In the genomic region with DNA sequence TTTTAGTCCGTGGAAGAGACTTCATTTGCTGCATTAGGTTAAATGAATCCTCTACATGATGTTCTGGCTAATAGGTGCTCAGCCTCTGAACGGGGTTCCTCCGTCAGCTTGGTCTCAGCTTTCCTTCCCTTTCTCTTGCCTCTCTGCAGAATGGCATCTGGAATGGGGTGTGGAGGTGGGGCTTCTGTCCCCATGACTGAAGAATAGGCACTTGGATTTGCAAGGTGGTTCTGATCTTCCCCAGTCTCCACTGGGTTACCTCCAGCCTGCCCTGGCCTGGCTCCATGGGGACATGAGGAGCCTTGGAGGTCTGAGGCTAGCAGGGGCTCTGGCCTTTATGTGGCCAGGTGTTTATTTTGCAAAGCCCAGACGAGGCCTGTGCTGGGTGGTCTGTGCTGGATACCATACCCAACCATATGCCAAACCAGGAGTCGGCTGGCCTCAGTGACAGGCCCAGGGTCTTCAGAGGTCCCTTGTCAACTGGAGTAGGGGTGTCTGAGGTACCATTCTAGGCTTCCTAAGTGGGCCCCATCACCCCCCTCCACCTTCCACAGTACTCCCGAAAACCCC, we compare ENCODE assay signal across 18 cellular contexts. TPM values are rescaled to one million over a fixed set of nuclear protein-coding genes. Genes with fewer than 3 reads are reported as not detected.
DNase-seq lines count a peak whose midpoint lies in the region; ATAC-seq, FAIRE-seq and TF ChIP-seq lines count a peak whose summit lies in the region.
"Had no signal": no experiment of that assay in that cellular context is flagged by ENCODE, and none has a peak within 500 bp of the region (broad histone marks: within the 10 kb centered on the region; RNA-seq: fewer than 3 reads in every experiment).

No MANE protein-coding gene starts in this region.

- H3K36me3 Mint-ChIP-seq in GM23338 (ENCODE audit: low read depth) (no peaks in the 10 kb centered on the region), osteocyte (ENCODE audit: unreplicated experiment) (no peaks in the 10 kb centered on the region)
- H3K36me3 Mint-ChIP-seq in effector memory CD8-positive, alpha-beta T cell (ENCODE audit: insufficient read depth): no peaks in the 10 kb centered on the region
- H3K36me3 Mint-ChIP-seq: CD4-positive, alpha-beta memory T cell had no signal

- no peaks in the 10 kb centered on the region for H3K27me3 ChIP-seq in GM23338 (ENCODE audit: insufficient read depth)
- no peaks in the 10 kb centered on the region for H3K27me3 ChIP-seq in H1 (replicated peaks in 1 of 4; ENCODE audit: control insufficient read depth in 3 of 4, extremely low read depth in 1 of 4, insufficient read depth in 3 of 4, low read length in 3 of 4)
- H3K27me3 ChIP-seq in upper lobe of right lung: no peaks in the 10 kb centered on the region

- H3K4me1 ChIP-seq in GM23338 (ENCODE audit: insufficient read depth): peaks cover 10% of the 10 kb centered on the region
- H3K4me1 ChIP-seq in H1 (replicated peaks in 1 of 4; ENCODE audit: control insufficient read depth in 3 of 4, insufficient read depth in 4 of 4, low read length in 3 of 4): peaks cover 4 to 9% (median 6%) of the 10 kb centered on the region in 4 experiments; a peak in 6 of 7 replicates
- H3K4me1 ChIP-seq in upper lobe of right lung: no peaks in the 10 kb centered on the region

- H3K4me3 Mint-ChIP-seq in GM23338: no peak overlapping the region
- H3K4me3 Mint-ChIP-seq in osteocyte (ENCODE audit: unreplicated experiment): no peak overlapping the region
- no peak overlapping the region for H3K4me3 Mint-ChIP-seq in effector memory CD8-positive, alpha-beta T cell
- H3K4me3 Mint-ChIP-seq: CD4-positive, alpha-beta memory T cell; HFFc6 had no signal

- H2BK5ac ChIP-seq in H1 (ENCODE audit: low read depth, low read length): no peak overlapping the region

- TF ChIP-seq POLR2A in H1 (IDR thresholded peaks at IDR 0.05; ENCODE audit: control extremely low read depth in 1 of 2, low read depth in 2 of 2, low read length in 2 of 2): no peak

- H3K4me2 ChIP-seq in GM23338: no peak overlapping the region
- no peak overlapping the region for H3K4me2 ChIP-seq in H1 (ENCODE audit: insufficient read depth in 1 of 2, low read depth in 2 of 2, low read length in 2 of 2)

- TF ChIP-seq EP300 in H1 (IDR thresholded peaks at IDR 0.05; ENCODE audit: borderline replicate concordance in 1 of 2, low read depth in 2 of 2, low read length in 2 of 2): no peak

- H2BK120ac ChIP-seq in H1 (replicated peaks; ENCODE audit: low read depth, low read length): no peak overlapping the region

- no peak overlapping the region for H3K27ac Mint-ChIP-seq in GM23338
- no peak overlapping the region for H3K27ac Mint-ChIP-seq in osteocyte (ENCODE audit: unreplicated experiment)
- H3K27ac Mint-ChIP-seq in effector memory CD8-positive, alpha-beta T cell: no peak overlapping the region
- H3K27ac Mint-ChIP-seq: HFFc6 had no signal

- H4K5ac ChIP-seq in H1 (ENCODE audit: insufficient read length, low read depth, low read length): no peak overlapping the region

- ATAC-seq in GM23338: no peak
- peak; percentile 30 for ATAC-seq in upper lobe of right lung
- ATAC-seq in effector memory CD8-positive, alpha-beta T cell (replicated peaks): no peak

- no peak overlapping the region for H2BK15ac ChIP-seq in H1 (ENCODE audit: low read length)

- H3K18ac ChIP-seq in H1 (ENCODE audit: extremely low read depth, low read length): no peak overlapping the region

- H3K9ac ChIP-seq in H1 (replicated peaks in 1 of 4; ENCODE audit: extremely low read depth in 1 of 4, low read depth in 3 of 4, low read length in 3 of 4): no peak overlapping the region
- H3K9ac ChIP-seq: GM23248 had no signal

- H4K20me1 ChIP-seq in GM23338 (replicated peaks; ENCODE audit: insufficient read depth) (no peaks in the 10 kb centered on the region), H1 (replicated peaks in 1 of 2; ENCODE audit: control insufficient read depth in 1 of 2, insufficient read depth in 2 of 2, low read length in 2 of 2) (no peaks in the 10 kb centered on the region)

- H3K27me3 Mint-ChIP-seq in GM23338 (ENCODE audit: insufficient read depth, low read depth, poor library complexity): peaks cover 6% of the 10 kb centered on the region
- H3K27me3 Mint-ChIP-seq in osteocyte (ENCODE audit: unreplicated experiment): no peaks in the 10 kb centered on the region
- H3K27me3 Mint-ChIP-seq in effector memory CD8-positive, alpha-beta T cell: peaks cover 17 to 19% of the 10 kb centered on the region in 2 donors

- no peaks in the 10 kb centered on the region for H3F3A ChIP-seq in GM23338 (replicated peaks; ENCODE audit: low read depth)

- no peak for FAIRE-seq in H1 (lab: Jason Lieb, UNC)
- FAIRE-seq: G401.6, GM12892, H54 had no signal

- no peak overlapping the region for H2AK5ac ChIP-seq in H1 (ENCODE audit: low read depth, low read length)

- H3K79me2 ChIP-seq in GM23338 (replicated peaks; ENCODE audit: insufficient read depth) (no peaks in the 10 kb centered on the region), H1 (ENCODE audit: control insufficient read depth in 1 of 2, insufficient read depth in 2 of 2, low read length in 2 of 2) (no peaks in the 10 kb centered on the region)

- H3K4me1 Mint-ChIP-seq in GM23338 (peaks cover 16% of the 10 kb centered on the region), osteocyte (ENCODE audit: unreplicated experiment) (peaks cover 2% of the 10 kb centered on the region)
- no peaks in the 10 kb centered on the region for H3K4me1 Mint-ChIP-seq in effector memory CD8-positive, alpha-beta T cell (ENCODE audit: low read depth in 2 of 2)
- H3K4me1 Mint-ChIP-seq: CD4-positive, alpha-beta memory T cell had no signal

- whole genome bisulfite sequencing in H1 (ENCODE audit: extremely low coverage in 1 of 2, insufficient coverage in 1 of 2, insufficient read length in 1 of 2, insufficient replicate concordance in 2 of 2, low coverage in 1 of 2, low lambda C conversion rate in 2 of 2, missing lambda C conversion rate in 1 of 2), 2 experiments: 87% methylated on average over 6 of the region's 6 CpGs; no CpG with 5 or more reads in 1 of the 2 experiments

- no peaks in the 10 kb centered on the region; the same call in 2 of the 3 replicates for H3K9me3 Mint-ChIP-seq in GM23338
- peaks cover 5% of the 10 kb centered on the region for H3K9me3 Mint-ChIP-seq in osteocyte (ENCODE audit: unreplicated experiment)
- no peaks in the 10 kb centered on the region for H3K9me3 Mint-ChIP-seq in effector memory CD8-positive, alpha-beta T cell
- H3K9me3 Mint-ChIP-seq: CD4-positive, alpha-beta memory T cell; HFFc6 had no signal

- H4K8ac ChIP-seq in H1 (ENCODE audit: extremely low read depth, insufficient read depth, low read length): no peak overlapping the region

- H3K4ac ChIP-seq in H1 (replicated peaks; ENCODE audit: insufficient read length, low read depth, low read length): no peak overlapping the region

- CTCF ChIA-PET in H1 (lab: Charles Lee; ENCODE audit: partially characterized antibody): interaction anchor here (0.6 to 4.3 kb wide), 7 partner anchors 10 to 92 kb away, joined by 3 to 24 read pairs (median 6); no protein-coding TSS in a partner anchor

- TF ChIP-seq RAD21 in H1 (IDR thresholded peaks at IDR 0.05 in 1 of 2, conservative IDR thresholded peaks at IDR 0.05 in 1 of 2; ENCODE audit: low read depth in 2 of 2, low read length in 2 of 2): no peak

- POLR2A ChIA-PET in H1 (lab: Charles Lee; ENCODE audit: partially characterized antibody): interaction anchor here (0.7 kb wide), 1 partner anchor 14 kb away, joined by 3 read pairs; no protein-coding TSS in a partner anchor

- 0 out of 2 replicates have a peak overlapping the region, but pooled peaks have one; percentile 34 for H2BK20ac ChIP-seq in H1 (ENCODE audit: low read length)

- peak overlapping the region; percentile 80; the same call in 1 of the 2 replicates for H2AFZ ChIP-seq in GM23338
- H2AFZ ChIP-seq in H1 (ENCODE audit: low read length): no peak overlapping the region
- H2AFZ ChIP-seq: GM23248 had no signal

- H3K36me3 ChIP-seq in GM23338 (ENCODE audit: insufficient read depth) (no peaks in the 10 kb centered on the region), H1 (ENCODE audit: control insufficient read depth in 2 of 4, insufficient read depth in 4 of 4, low read length in 3 of 4) (no peaks in the 10 kb centered on the region), upper lobe of right lung (no peaks in the 10 kb centered on the region)
- H3K36me3 ChIP-seq: HAP-1 had no signal

- no peak overlapping the region for H2BK12ac ChIP-seq in H1 (ENCODE audit: low read depth, low read length)

- no peak overlapping the region for H4K91ac ChIP-seq in H1 (replicated peaks; ENCODE audit: insufficient read length, low read length)

- no peaks in the 10 kb centered on the region for H3K23me2 ChIP-seq in H1 (ENCODE audit: low read depth, low read length)

- DNase-seq in GM23338 (ENCODE audit: low spot score): no peak
- DNase-seq in H1 (ENCODE audit: low read depth in 1 of 2, low spot score in 2 of 2): no peak
- peak; percentile 77 for DNase-seq in osteocyte (ENCODE audit: extremely low spot score, unreplicated experiment)
- no peak for DNase-seq in upper lobe of right lung
- DNase-seq in DMS153 (lab: John Stamatoyannopoulos, UW): no peak
- DNase-seq in effector memory CD8-positive, alpha-beta T cell: no peak
- no peak for DNase-seq in GM19240 (ENCODE audit: insufficient read length, low spot score)
- DNase-seq: C1 segment of cervical spinal cord; Calu3; CD4-positive, alpha-beta memory T cell; COR-L47; DND-41; GM23248; HFFc6 had no signal

- H3K4me3 ChIP-seq in GM23338: no peak overlapping the region
- no peak overlapping the region for H3K4me3 ChIP-seq in H1 (ENCODE audit: extremely low read depth in 1 of 4, insufficient read depth in 2 of 4, low read depth in 3 of 4, low read length in 4 of 4)
- H3K4me3 ChIP-seq in upper lobe of right lung: no peak overlapping the region
- H3K4me3 ChIP-seq: GM23248, HAP-1 had no signal

- no peaks in the 10 kb centered on the region for H3K9me2 ChIP-seq in GM23338 (ENCODE audit: insufficient read depth)

- intact Hi-C loops in upper lobe of right lung (cut with DNase I): no loop called here

- TF ChIP-seq CTCF in GM23338 (conservative IDR thresholded peaks at IDR 0.05; ENCODE audit: low read depth in 2 of 2): no peak
- no peak for TF ChIP-seq CTCF in H1 (IDR thresholded peaks at IDR 0.05; ENCODE audit: control extremely low read depth in 1 of 3, insufficient read depth in 1 of 3, low read depth in 1 of 3, low read length in 3 of 3)
- no peak for TF ChIP-seq CTCF in osteocyte (IDR thresholded peaks at IDR 0.05)
- no peak for TF ChIP-seq CTCF in upper lobe of right lung (IDR thresholded peaks at IDR 0.05)

- H3K79me1 ChIP-seq in H1 (ENCODE audit: low read depth, low read length): no peaks in the 10 kb centered on the region

- H3K27ac ChIP-seq in GM23338 (ENCODE audit: low read depth) (no peak overlapping the region), H1 (ENCODE audit: low read depth, low read length) (no peak overlapping the region), upper lobe of right lung (no peak overlapping the region)
- H3K27ac ChIP-seq: GM23248 had no signal

- no peak overlapping the region for H3K23ac ChIP-seq in H1 (ENCODE audit: insufficient read length)

- H3K14ac ChIP-seq in H1 (ENCODE audit: insufficient read length): no peak overlapping the region

- no peak overlapping the region for H3K56ac ChIP-seq in H1 (replicated peaks; ENCODE audit: insufficient read length, low read depth, low read length)

- H3K9me3 ChIP-seq in H1 (ENCODE audit: insufficient read depth in 2 of 2, low read depth in 1 of 2, low read length in 1 of 2): no peaks in the 10 kb centered on the region
- no peaks in the 10 kb centered on the region for H3K9me3 ChIP-seq in upper lobe of right lung
- H3K9me3 ChIP-seq: HAP-1 had no signal

RNA-seq across cellular contexts. Expression of a gene that starts 28.2 kb away (rescaled TPM):
- 123 and 157 TPM in 2 replicates for total RNA-seq in GM23338 (2014; rRNA removed; shearing (Covaris generic))
- polyA plus RNA-seq in GM23338 (2016; fragmentation: Nextera tagmentation; extraction: Ambion mirVana) (199 and 214 TPM in 2 replicates), H1 (2011; rRNA removed) (274 and 419 TPM in 2 replicates)
- total RNA-seq in H1 (2021; fragmentation: NEBNext Ultra II Directional; extraction: Animal tissue kit (Norgen Biotek cat#: 25700)): 187 and 193 TPM in 2 replicates
- polyA plus RNA-seq in H1 (2011; cell fraction: cytosol; rRNA removed): 356 TPM
- 97.9 TPM for polyA plus RNA-seq in H1 (2011; cell fraction: nucleus; rRNA removed)
- 173 to 209 TPM (median 191 TPM) in 4 replicates for polyA plus RNA-seq in H1 (2012, experiment 1 of 2)
- polyA plus RNA-seq in H1 (2012, experiment 2 of 2): 211 TPM
- 526 TPM for polyA plus RNA-seq in H1 (2013, experiment 1 of 2)
- 580 TPM for polyA plus RNA-seq in H1 (2013, experiment 2 of 2)
- polyA minus RNA-seq in H1 (2011; rRNA and poly(A)+ RNA removed): 183 and 197 TPM in 2 replicates
- polyA minus RNA-seq in H1 (2011; cell fraction: cytosol; rRNA and poly(A)+ RNA removed): 90.7 TPM
- 57.7 TPM for polyA minus RNA-seq in H1 (2011; cell fraction: nucleus; rRNA and poly(A)+ RNA removed)
- total RNA-seq in osteocyte (560 and 578 TPM in 2 replicates), upper lobe of right lung (245 TPM)
